ENCODE assay signal across 22 cellular contexts in genomic region chr5:180603076-180603591, GRCh38. TPM values are rescaled to one million over a fixed set of nuclear protein-coding genes. Genes with fewer than 3 reads are reported as not detected.
DNase-seq lines count a peak whose midpoint lies in the region; ATAC-seq, FAIRE-seq and TF ChIP-seq lines count a peak whose summit lies in the region.
"Had no signal": no experiment of that assay in that cellular context is flagged by ENCODE, and none has a peak within 500 bp of the region (broad histone marks: within the 10 kb centered on the region; RNA-seq: fewer than 3 reads in every experiment).

No MANE protein-coding gene starts in this region.

- POLR2A ChIA-PET in activated naive CD8-positive, alpha-beta T cell treated with anti-CD3 and anti-CD28 coated beads, Interleukin-2, amount 10 ng/mL, durations not matched to agents 7 days and 5 days (lab: Charles Lee), result no interaction called here
- POLR2A ChIA-PET in RWPE1 (lab: Yijun Ruan, JAX; ENCODE audit: low non-redundant PET), result no interaction called here

- H3K4me1 ChIP-seq in kidney (ENCODE audit: control insufficient read depth in 1 of 2, insufficient read depth in 1 of 2, low read depth in 1 of 2, low read length in 2 of 2) (no peaks in the 10 kb centered on the region), sigmoid colon (no peaks in the 10 kb centered on the region)
- H3K4me1 ChIP-seq: HAP-1 had no signal

- peaks cover 5% of the 10 kb centered on the region for H3K4me1 Mint-ChIP-seq in activated naive CD8-positive, alpha-beta T cell treated with anti-CD3 and anti-CD28 coated beads, Interleukin-2, amount 10 ng/mL, durations not matched to agents 7 days and 5 days
- peaks cover 3% of the 10 kb centered on the region for H3K4me1 Mint-ChIP-seq in activated naive CD8-positive, alpha-beta T cell treated with anti-CD3 and anti-CD28 coated beads, Interleukin-2, amount 50 U/mL, for 24 hours

- H3K9me3 ChIP-seq in kidney (ENCODE audit: control insufficient read depth in 1 of 2, low read length in 2 of 2) (no peaks in the 10 kb centered on the region), sigmoid colon (no peaks in the 10 kb centered on the region)
- H3K9me3 ChIP-seq: Caco-2, HAP-1 had no signal

- WGBS in sigmoid colon, 2 donors, result 90% methylated on average over 19 of the region's 19 CpGs

- no peak for FAIRE-seq in kidney (lab: Jason Lieb, UNC)
- FAIRE-seq: A204.1 had no signal

- TF ChIP-seq POLR2A in sigmoid colon (IDR thresholded peaks at IDR 0.05), result no peak

- no peaks in the 10 kb centered on the region for H3K27me3 ChIP-seq in sigmoid colon

- no peaks in the 10 kb centered on the region for H3K36me3 Mint-ChIP-seq in activated naive CD8-positive, alpha-beta T cell treated with anti-CD3 and anti-CD28 coated beads, Interleukin-2, amount 10 ng/mL, durations not matched to agents 7 days and 5 days
- no peaks in the 10 kb centered on the region for H3K36me3 Mint-ChIP-seq in activated naive CD8-positive, alpha-beta T cell treated with anti-CD3 and anti-CD28 coated beads, Interleukin-2, amount 50 U/mL, for 24 hours (ENCODE audit: low read depth)

- TF ChIP-seq CTCF in GM20000 (IDR thresholded peaks at IDR 0.05; ENCODE audit: extremely low read depth, missing control alignments) (no peak), kidney (IDR thresholded peaks at IDR 0.05; ENCODE audit: borderline replicate concordance, extremely low read depth, insufficient read depth) (no peak), sigmoid colon (IDR thresholded peaks at IDR 0.05) (no peak), RWPE1 (conservative IDR thresholded peaks at IDR 0.05; ENCODE audit: low read depth) (no peak)

- no peaks in the 10 kb centered on the region for H3K36me3 ChIP-seq in kidney (ENCODE audit: control insufficient read depth in 1 of 2, insufficient read depth in 2 of 2, low read length in 2 of 2)
- H3K36me3 ChIP-seq in sigmoid colon, result no peaks in the 10 kb centered on the region
- H3K36me3 ChIP-seq: HAP-1 had no signal

- no peak overlapping the region for H3K4me3 Mint-ChIP-seq in activated naive CD8-positive, alpha-beta T cell treated with anti-CD3 and anti-CD28 coated beads, Interleukin-2, amount 10 ng/mL, durations not matched to agents 7 days and 5 days
- H3K4me3 Mint-ChIP-seq in activated naive CD8-positive, alpha-beta T cell treated with anti-CD3 and anti-CD28 coated beads, Interleukin-2, amount 50 U/mL, for 24 hours, result no peak overlapping the region
- H3K4me3 Mint-ChIP-seq: CD4-positive, alpha-beta T cell had no signal

- DNase-seq in activated naive CD8-positive, alpha-beta T cell treated with anti-CD3 and anti-CD28 coated beads, Interleukin-2, amount 10 ng/mL, durations not matched to agents 7 days and 5 days, result peak; percentile 26
- DNase-seq in activated naive CD8-positive, alpha-beta T cell treated with anti-CD3 and anti-CD28 coated beads, Interleukin-2, amount 50 U/mL, for 24 hours, result no peak
- DNase-seq in GM20000 (ENCODE audit: low spot score) (peak; percentile 17), kidney (peak; percentile 73), sigmoid colon (peak; percentile 57), RWPE1 (ENCODE audit: low spot score) (no peak)
- no peak for DNase-seq in activated CD4-positive, alpha-beta T cell treated with anti-CD3 and anti-CD28 coated beads, Interleukin-2, amount 50 U/mL, for 4 hours
- no peak for DNase-seq in activated CD8-positive, alpha-beta memory T cell treated with anti-CD3 and anti-CD28 coated beads, Interleukin-2, amount 50 U/mL, for 4 hours
- DNase-seq: Caco-2; CD4-positive, alpha-beta T cell; GDM1; NCI-H1417 treated with DMSO at 0.1 percent for 48 hours; NCI-H187 treated with DMSO at 0.1 percent for 48 hours; NCI-H2227 treated with DMSO at 0.1 percent for 48 hours; NCI-H510A treated with DMSO at 0.1 percent for 48 hours; NCI-H82; PC-3; RPMI8226 had no signal

- no peaks in the 10 kb centered on the region for H3K9me3 Mint-ChIP-seq in activated naive CD8-positive, alpha-beta T cell treated with anti-CD3 and anti-CD28 coated beads, Interleukin-2, amount 10 ng/mL, durations not matched to agents 7 days and 5 days
- H3K9me3 Mint-ChIP-seq in activated naive CD8-positive, alpha-beta T cell treated with anti-CD3 and anti-CD28 coated beads, Interleukin-2, amount 50 U/mL, for 24 hours, result no peaks in the 10 kb centered on the region
- H3K9me3 Mint-ChIP-seq: CD4-positive, alpha-beta T cell had no signal

- intact Hi-C loops in kidney (cut with DNase I), result no loop called here
- intact Hi-C loops in sigmoid colon (cut with DNase I), result no loop called here

- CTCF ChIA-PET in RWPE1 (lab: Yijun Ruan, JAX), result interaction anchor here (0.6 kb wide), 1 partner anchor 620 kb away, joined by 3 read pairs; no protein-coding TSS in a partner anchor

- TF ChIP-seq EP300 in sigmoid colon (IDR thresholded peaks at IDR 0.05), result no peak

- ATAC-seq in activated naive CD8-positive, alpha-beta T cell treated with anti-CD3 and anti-CD28 coated beads, Interleukin-2, amount 10 ng/mL, durations not matched to agents 7 days and 5 days (ENCODE audit: low read depth), result no peak
- no peak for ATAC-seq in activated naive CD8-positive, alpha-beta T cell treated with anti-CD3 and anti-CD28 coated beads, Interleukin-2, amount 50 U/mL, for 24 hours
- ATAC-seq: PC-3 had no signal

- H3K4me3 ChIP-seq in kidney (ENCODE audit: low read length in 2 of 2) (no peak overlapping the region), sigmoid colon (no peak overlapping the region)
- H3K4me3 ChIP-seq: HAP-1 had no signal

- H3K27me3 Mint-ChIP-seq in activated naive CD8-positive, alpha-beta T cell treated with anti-CD3 and anti-CD28 coated beads, Interleukin-2, amount 10 ng/mL, durations not matched to agents 7 days and 5 days, result no peaks in the 10 kb centered on the region
- no peaks in the 10 kb centered on the region for H3K27me3 Mint-ChIP-seq in activated naive CD8-positive, alpha-beta T cell treated with anti-CD3 and anti-CD28 coated beads, Interleukin-2, amount 50 U/mL, for 24 hours
- H3K27me3 Mint-ChIP-seq: CD4-positive, alpha-beta T cell had no signal

- H3K27ac ChIP-seq in kidney (ENCODE audit: low read depth in 2 of 2, low read length in 2 of 2), result no peak overlapping the region
- no peak overlapping the region for H3K27ac ChIP-seq in sigmoid colon
- H3K27ac ChIP-seq in RWPE1, result no peak overlapping the region
- H3K27ac ChIP-seq: KMS-11 had no signal

- H3K9ac ChIP-seq in kidney (ENCODE audit: low read length in 2 of 2), result no peak overlapping the region
- H3K9ac ChIP-seq: KMS-11 had no signal

- H3K27ac Mint-ChIP-seq in activated naive CD8-positive, alpha-beta T cell treated with anti-CD3 and anti-CD28 coated beads, Interleukin-2, amount 10 ng/mL, durations not matched to agents 7 days and 5 days, result no peak overlapping the region
- H3K27ac Mint-ChIP-seq in activated naive CD8-positive, alpha-beta T cell treated with anti-CD3 and anti-CD28 coated beads, Interleukin-2, amount 50 U/mL, for 24 hours, result no peak overlapping the region
- H3K27ac Mint-ChIP-seq: CD4-positive, alpha-beta T cell had no signal

RNA-seq across cellular contexts. Expression of gene SCGB3A1, which starts 11.8 kb away (rescaled TPM):
- 1 to 10 TPM; 6.6 to 7.1 TPM for total RNA-seq in activated naive CD8-positive, alpha-beta T cell treated with anti-CD3 and anti-CD28 coated beads, Interleukin-2, amount 10 ng/mL, durations not matched to agents 7 days and 5 days
- 1.1 TPM for total RNA-seq in kidney
- 2.3 TPM for polyA plus RNA-seq in kidney (ENCODE audit: insufficient read depth, low read depth, low replicate concordance)
- total RNA-seq in sigmoid colon, result not detected
- under 1 TPM in 1 of 3 donors, not detected in 2; 0.83 TPM for polyA plus RNA-seq in sigmoid colon
- total RNA-seq: Caco-2; CD4-positive, alpha-beta T cell; PC-3 had no signal
- polyA plus RNA-seq: BJ had no signal

RNA-seq across cellular contexts. Expression of gene FLT4, which starts 46.3 kb away (rescaled TPM):
- total RNA-seq in activated naive CD8-positive, alpha-beta T cell treated with anti-CD3 and anti-CD28 coated beads, Interleukin-2, amount 10 ng/mL, durations not matched to agents 7 days and 5 days, result 10 to 100 TPM; 11.6 to 13.2 TPM
- 29.4 TPM for total RNA-seq in kidney
- 6.9 TPM for polyA plus RNA-seq in kidney (ENCODE audit: insufficient read depth, low read depth, low replicate concordance)
- total RNA-seq in sigmoid colon, result 10 to 100 TPM in 1 of 4 donors, 1 to 10 TPM in 3; 5.3 to 16.9 (median 8.6) TPM
- 1 to 10 TPM in 1 of 3 donors, under 1 TPM in 2; 0.23 to 6.2 (median 0.60) TPM for polyA plus RNA-seq in sigmoid colon
- total RNA-seq: Caco-2, PC-3 had no signal

Comparison
In these comparisons a context has a peak if more than half of its experiments do, and no peak if none do; other contexts are left out.
1. DNase-seq: peak in activated naive CD8-positive, alpha-beta T cell treated with anti-CD3 and anti-CD28 coated beads, Interleukin-2, amount 10 ng/mL, durations not matched to agents 7 days and 5 days (single experiment), GM20000 (single experiment), kidney (single experiment) and sigmoid colon (single experiment); none in activated naive CD8-positive, alpha-beta T cell treated with anti-CD3 and anti-CD28 coated beads, Interleukin-2, amount 50 U/mL, for 24 hours (single experiment), activated CD4-positive, alpha-beta T cell treated with anti-CD3 and anti-CD28 coated beads, Interleukin-2, amount 50 U/mL, for 4 hours (0 of 2), activated CD8-positive, alpha-beta memory T cell treated with anti-CD3 and anti-CD28 coated beads, Interleukin-2, amount 50 U/mL, for 4 hours (single experiment) and RWPE1 (single experiment).